ENCODE assay signal across 8 cellular contexts in genomic region chr11:60775420-60775961, GRCh38. TPM values are rescaled to one million over a fixed set of nuclear protein-coding genes. Genes with fewer than 3 reads are reported as not detected.
DNase-seq lines count a peak whose midpoint lies in the region; TF ChIP-seq lines count a peak whose summit lies in the region.

No MANE protein-coding gene starts in this region.

- peaks cover 8% of the 10 kb centered on the region; the same call in 1 of the 2 replicates for H3K27me3 ChIP-seq in GM23248 (replicated peaks; ENCODE audit: insufficient read depth)
- no peaks in the 10 kb centered on the region for H3K27me3 ChIP-seq in ovary
- H3K27me3 ChIP-seq in tibial nerve, result no peaks in the 10 kb centered on the region

- no peaks in the 10 kb centered on the region for H4K20me1 ChIP-seq in GM23248 (ENCODE audit: insufficient read depth)

- DNase-seq in EH (ENCODE audit: low read depth), result peak; percentile 91
- peak; percentile 84 for DNase-seq in GM23248
- DNase-seq in LoVo (ENCODE audit: low spot score), result peak; percentile 84
- DNase-seq in RPMI7951 (ENCODE audit: low read depth), result peak; percentile 78
- DNase-seq in activated T-helper 1 cell treated with anti-CD3 and anti-CD28 coated beads, Interleukin-2, amount 50 U/mL, for 16 hours (ENCODE audit: low read depth in 1 of 2, low spot score in 1 of 2), result peak; percentile 62 to 63
- DNase-seq in foreskin fibroblast, result peak; percentile 79 to 93
- DNase-seq in ovary, result peak; percentile 87 to 91 (median 89)
- DNase-seq in tibial nerve (ENCODE audit: low spot score in 2 of 2), result peak; percentile 78 to 95

- H3K9me3 ChIP-seq in GM23248 (ENCODE audit: low read depth) (no peaks in the 10 kb centered on the region), ovary (no peaks in the 10 kb centered on the region), tibial nerve (no peaks in the 10 kb centered on the region)

- TF ChIP-seq POLR2A in ovary (IDR thresholded peaks at IDR 0.05), result no peak
- no peak for TF ChIP-seq POLR2A in tibial nerve (IDR thresholded peaks at IDR 0.05)

- peak overlapping the region; percentile 43 for H3K4me2 ChIP-seq in GM23248 (ENCODE audit: unreplicated experiment)

- H2AFZ ChIP-seq in GM23248, result no peak overlapping the region

- H3K27ac ChIP-seq in GM23248 (no peak overlapping the region), ovary (no peak overlapping the region), tibial nerve (peak overlapping the region in 1 of 4 donors; percentile 14)

- H3K4me1 ChIP-seq in GM23248 (ENCODE audit: insufficient read depth) (peaks cover 17% of the 10 kb centered on the region), ovary (ENCODE audit: insufficient read depth) (no peaks in the 10 kb centered on the region), tibial nerve (peaks cover 0 to 15% (median 0%) of the 10 kb centered on the region in 4 donors)

- 6 to 9% methylated on average over 15 of the region's 15 CpGs for WGBS in GM23248 (ENCODE audit: low coverage in 1 of 2, low lambda C conversion rate in 2 of 2, missing lambda C conversion rate in 2 of 2), 2 experiments
- 2 to 7% (median 3%) methylated on average over 15 of the region's 15 CpGs for WGBS in ovary, 3 donors
- 10 to 11% methylated on average over 15 of the region's 15 CpGs for WGBS in tibial nerve, 2 donors

- H3K36me3 ChIP-seq in GM23248 (ENCODE audit: low read depth) (no peaks in the 10 kb centered on the region), ovary (no peaks in the 10 kb centered on the region), tibial nerve (no peaks in the 10 kb centered on the region)

- in situ Hi-C loops in GM23248 (cut with MboI), result no loop called here

- H3K4me3 ChIP-seq in GM23248 (no peak overlapping the region), foreskin fibroblast (ENCODE audit: low read depth in 1 of 2, low read length in 2 of 2) (no peak overlapping the region), ovary (no peak overlapping the region), tibial nerve (no peak overlapping the region)

- H3K9me2 ChIP-seq in GM23248 (ENCODE audit: insufficient read depth), result no peaks in the 10 kb centered on the region

- TF ChIP-seq CTCF in foreskin fibroblast (IDR thresholded peaks at IDR 0.05; ENCODE audit: low read depth, low read length), result peak; percentile 90
- TF ChIP-seq CTCF in ovary (IDR thresholded peaks at IDR 0.05), result peak; percentile 81 to 92 (median 89)
- TF ChIP-seq CTCF in tibial nerve (IDR thresholded peaks at IDR 0.05), result peak; percentile 80 to 87 (median 85)

- TF ChIP-seq EP300 in ovary (IDR thresholded peaks at IDR 0.05) (no peak), tibial nerve (IDR thresholded peaks at IDR 0.05) (peak in 1 of 2 donors; percentile 27)

- H3K9ac ChIP-seq in GM23248, result no peak overlapping the region

- peaks cover 17% of the 10 kb centered on the region for H3F3A ChIP-seq in GM23248 (ENCODE audit: insufficient read depth)

- no peaks in the 10 kb centered on the region for H3K79me2 ChIP-seq in GM23248 (ENCODE audit: insufficient read depth)

- intact Hi-C loops in ovary (cut with DNase I), result loop anchor here in 1 of 4 donors (5.0 to 10.0 kb wide), 2 partner anchors 127 to 359 kb away; no protein-coding TSS in a partner anchor

RNA-seq across cellular contexts. Expression of gene MS4A10, which starts 9.6 kb away (rescaled TPM):
- not detected in 2 replicates for total RNA-seq in GM23248 (2014; rRNA removed; shearing (Covaris generic))
- not detected in 2 replicates for polyA plus RNA-seq in GM23248 (2016; fragmentation: Nextera tagmentation; extraction: Ambion mirVana)
- total RNA-seq in RPMI7951 (2014; rRNA removed; shearing (Covaris generic)), result not detected in 2 replicates
- under 1 TPM in 1 of 7 donors, not detected in 6; 0.36 TPM for total RNA-seq in ovary
- not detected for polyA plus RNA-seq in ovary
- not detected for total RNA-seq in tibial nerve

RNA-seq across cellular contexts. Expression of gene MS4A15, which starts 18.8 kb away (rescaled TPM):
- not detected in 2 replicates for total RNA-seq in GM23248 (2014; rRNA removed; shearing (Covaris generic))
- not detected in 2 replicates for polyA plus RNA-seq in GM23248 (2016; fragmentation: Nextera tagmentation; extraction: Ambion mirVana)
- total RNA-seq in RPMI7951 (2014; rRNA removed; shearing (Covaris generic)), result not detected in 2 replicates
- total RNA-seq in ovary, result 1 to 10 TPM in 1 of 7 donors, under 1 TPM in 1, not detected in 5; 0.33 to 1.1 TPM
- polyA plus RNA-seq in ovary, result under 1 TPM in 1 of 2 donors, not detected in 1; 0.15 TPM
- not detected for total RNA-seq in tibial nerve

RNA-seq across cellular contexts. Expression of gene MS4A18, which starts 51.0 kb away (rescaled TPM):
- not detected in 2 replicates for total RNA-seq in GM23248 (2014; rRNA removed; shearing (Covaris generic))
- polyA plus RNA-seq in GM23248 (2016; fragmentation: Nextera tagmentation; extraction: Ambion mirVana) (not detected in 2 replicates), ovary (not detected)
- not detected in 2 replicates for total RNA-seq in RPMI7951 (2014; rRNA removed; shearing (Covaris generic))
- total RNA-seq in ovary (not detected), tibial nerve (not detected)
